9 cellular contexts compared by ENCODE assay signal in genomic region chr2:190781604-190782198, GRCh38.
DNase-seq lines count a peak whose midpoint lies in the region; ATAC-seq and TF ChIP-seq lines count a peak whose summit lies in the region.
"Had no signal": no experiment of that assay in that cellular context is flagged by ENCODE, and none has a peak within 500 bp of the region (broad histone marks: within the 10 kb centered on the region; RNA-seq: fewer than 3 reads in every experiment).

No MANE protein-coding gene starts in this region.

- no peak overlapping the region for H3K4me3 Mint-ChIP-seq in CD8-positive, alpha-beta memory T cell
- H3K4me3 Mint-ChIP-seq in osteocyte (ENCODE audit: unreplicated experiment), result no peak overlapping the region

- H3K27me3 Mint-ChIP-seq in CD8-positive, alpha-beta memory T cell, result peaks cover 7 to 11% of the 10 kb centered on the region in 2 donors
- H3K27me3 Mint-ChIP-seq in osteocyte (ENCODE audit: unreplicated experiment), result peaks cover 13% of the 10 kb centered on the region

- H3K9me3 Mint-ChIP-seq in CD8-positive, alpha-beta memory T cell, result no peaks in the 10 kb centered on the region
- peaks cover 16% of the 10 kb centered on the region for H3K9me3 Mint-ChIP-seq in osteocyte (ENCODE audit: unreplicated experiment)

- TF ChIP-seq CTCF in HFF-Myc (IDR thresholded peaks at IDR 0.05; ENCODE audit: low read depth, low read length, missing control alignments), result peak; percentile 57
- TF ChIP-seq CTCF in fibroblast of mammary gland (conservative IDR thresholded peaks at IDR 0.05; ENCODE audit: control insufficient read depth, insufficient read depth, low read depth, low read length), result peak; percentile 62
- peak; percentile 74 for TF ChIP-seq CTCF in osteocyte (IDR thresholded peaks at IDR 0.05)

- POLR2A ChIA-PET in CD8-positive, alpha-beta memory T cell (lab: Charles Lee), result no interaction called here

- H3K27ac ChIP-seq in CD8-positive, alpha-beta memory T cell (ENCODE audit: low read depth, low read length), result no peak overlapping the region
- H3K27ac ChIP-seq: KMS-11 had no signal

- no peak overlapping the region for H3K27ac Mint-ChIP-seq in CD8-positive, alpha-beta memory T cell
- H3K27ac Mint-ChIP-seq in osteocyte (ENCODE audit: unreplicated experiment), result no peak overlapping the region

- no peak overlapping the region for H3K4me3 ChIP-seq in CD8-positive, alpha-beta memory T cell (ENCODE audit: low read length)
- no peak overlapping the region for H3K4me3 ChIP-seq in HFF-Myc (replicated peaks; ENCODE audit: low read depth, low read length)
- no peak overlapping the region for H3K4me3 ChIP-seq in fibroblast of mammary gland (ENCODE audit: control insufficient read depth, low read depth, low read length)

- DNase-seq in CD8-positive, alpha-beta memory T cell, result peak; percentile 23 to 60 (median 27)
- DNase-seq in HFF-Myc (ENCODE audit: extremely low read depth, low read depth) (no peak), NOMO-1 treated with DMSO at 0.1 percent for 48 hours (lab: John Stamatoyannopoulos, UW; ENCODE audit: unreplicated experiment) (peak; percentile 67), fibroblast of mammary gland (ENCODE audit: low read depth) (peak; percentile 76), osteocyte (ENCODE audit: extremely low spot score, unreplicated experiment) (no peak), GF-D8 (lab: John Stamatoyannopoulos, UW) (no peak)
- DNase-seq in activated CD8-positive, alpha-beta memory T cell treated with anti-CD3 and anti-CD28 coated beads, Interleukin-2, amount 50 U/mL, for 1 hour (ENCODE audit: extremely low read depth), result peak; percentile 5

- no peaks in the 10 kb centered on the region for H3K36me3 ChIP-seq in CD8-positive, alpha-beta memory T cell (ENCODE audit: insufficient read depth, low read length)

- H3K27me3 ChIP-seq in CD8-positive, alpha-beta memory T cell (ENCODE audit: insufficient read depth, low read length, poor library complexity, severe bottlenecking), result no peaks in the 10 kb centered on the region

- peaks cover 0 to 3% (median 0%) of the 10 kb centered on the region in 3 donors for H3K4me1 Mint-ChIP-seq in CD8-positive, alpha-beta memory T cell
- peaks cover 13% of the 10 kb centered on the region for H3K4me1 Mint-ChIP-seq in osteocyte (ENCODE audit: unreplicated experiment)

- peaks cover 0 to 3% (median 0%) of the 10 kb centered on the region in 3 donors for H3K36me3 Mint-ChIP-seq in CD8-positive, alpha-beta memory T cell
- peaks cover 1% of the 10 kb centered on the region for H3K36me3 Mint-ChIP-seq in osteocyte (ENCODE audit: unreplicated experiment)

- no peaks in the 10 kb centered on the region for H3K9me3 ChIP-seq in CD8-positive, alpha-beta memory T cell (ENCODE audit: low read length)

- ATAC-seq in HG03469 (IDR thresholded peaks at IDR 0.05; ENCODE audit: unreplicated experiment), result no peak

- H3K4me1 ChIP-seq in CD8-positive, alpha-beta memory T cell (ENCODE audit: insufficient read depth, low read length), result no peaks in the 10 kb centered on the region

- CTCF ChIA-PET in CD8-positive, alpha-beta memory T cell (lab: Charles Lee), result no interaction called here

Comparison
In these comparisons a context has a peak if more than half of its experiments do, and no peak if none do; other contexts are left out.
1. DNase-seq: peak in CD8-positive, alpha-beta memory T cell (5 of 5), NOMO-1 treated with DMSO at 0.1 percent for 48 hours (single experiment), activated CD8-positive, alpha-beta memory T cell treated with anti-CD3 and anti-CD28 coated beads, Interleukin-2, amount 50 U/mL, for 1 hour (single experiment) and fibroblast of mammary gland (single experiment); none in HFF-Myc (single experiment), osteocyte (single experiment) and GF-D8 (single experiment).
2. Peak in every context shown above with its lines, with median percentiles within 50 percentile points of each other: CTCF ChIP-seq.